Comparison of ENCODE assay signal across 19 cellular contexts in genomic region chr20:16539280-16539679, GRCh38. TPM values are rescaled to one million over a fixed set of nuclear protein-coding genes. Genes with fewer than 3 reads are reported as not detected.
A peak's percentile ranks its signal among the peaks of the same experiment; 100 is the strongest.
DNase-seq lines count a peak whose midpoint lies in the region; ATAC-seq and TF ChIP-seq lines count a peak whose summit lies in the region.
"Had no signal": no experiment of that assay in that cellular context is flagged by ENCODE, and none has a peak within 500 bp of the region (broad histone marks: within the 10 kb centered on the region; RNA-seq: fewer than 3 reads in every experiment).

No MANE protein-coding gene starts in this region.

- H3K4me3 ChIP-seq in Peyer's patch (no peak overlapping the region), mesendoderm (ENCODE audit: low read length) (no peak overlapping the region)
- H3K4me3 ChIP-seq: HAP-1 had no signal

- peak; percentile 26 for DNase-seq in EH (ENCODE audit: low read depth)
- DNase-seq in Peyer's patch = peak in 1 of 3 donors; percentile 74
- peak; percentile 36 for DNase-seq in fibroblast of peridontal ligament (ENCODE audit: extremely low read depth)
- DNase-seq in mesendoderm = peak; percentile 41
- DNase-seq in activated CD4-positive, CD25-positive, alpha-beta regulatory T cell treated with anti-CD3 and anti-CD28 coated beads, Interleukin-2, amount 50 U/mL, for 72 hours = no peak
- no peak for DNase-seq in activated CD8-positive, alpha-beta T cell treated with anti-CD3 and anti-CD28 coated beads, Interleukin-2, amount 10 ng/mL, durations not matched to agents 7 days and 5 days
- no peak for DNase-seq in KBM-7
- no peak for DNase-seq in cortex of kidney (lab: John Stamatoyannopoulos, UW)
- DNase-seq: CD8-positive, alpha-beta T cell; DMS79; MM.1S; NCI-H1092 treated with DMSO at 0.1 percent for 48 hours; NCI-H2081 treated with DMSO at 0.1 percent for 48 hours; NCI-H2227 treated with DMSO at 0.1 percent for 48 hours; NCI-H524 treated with DMSO at 0.1 percent for 48 hours had no signal

- no peak overlapping the region for H2BK15ac ChIP-seq in mesendoderm (replicated peaks; ENCODE audit: low read depth)

- no peak overlapping the region for H3K18ac ChIP-seq in mesendoderm (ENCODE audit: low read length)

- H2BK120ac ChIP-seq in mesendoderm (ENCODE audit: low read depth, low read length) = no peak overlapping the region

- H3K4ac ChIP-seq in mesendoderm (ENCODE audit: low read depth, low read length) = no peak overlapping the region

- H3K79me1 ChIP-seq in mesendoderm (ENCODE audit: low read length) = peaks cover 1% of the 10 kb centered on the region

- no peaks in the 10 kb centered on the region for H3K4me1 Mint-ChIP-seq in activated CD8-positive, alpha-beta T cell treated with anti-CD3 and anti-CD28 coated beads, Interleukin-2, amount 10 ng/mL, durations not matched to agents 7 days and 5 days (ENCODE audit: low read depth)

- no peak overlapping the region for H3K4me2 ChIP-seq in mesendoderm (ENCODE audit: low read length)
- H3K4me2 ChIP-seq: KMS-11 had no signal

- TF ChIP-seq CTCF in Peyer's patch (IDR thresholded peaks at IDR 0.05) = no peak

- TF ChIP-seq POLR2A in Peyer's patch (IDR thresholded peaks at IDR 0.05) = no peak

- no peaks in the 10 kb centered on the region for H3K4me1 ChIP-seq in Peyer's patch
- no peaks in the 10 kb centered on the region for H3K4me1 ChIP-seq in mesendoderm (ENCODE audit: control insufficient read depth, low read depth, low read length)
- H3K4me1 ChIP-seq: HAP-1 had no signal

- H3K9me3 ChIP-seq in Peyer's patch = no peaks in the 10 kb centered on the region
- H3K9me3 ChIP-seq: HAP-1 had no signal

- no peak for ATAC-seq in activated CD8-positive, alpha-beta T cell treated with anti-CD3 and anti-CD28 coated beads, Interleukin-2, amount 10 ng/mL, durations not matched to agents 7 days and 5 days
- ATAC-seq: CD8-positive, alpha-beta T cell; Panc1; Right ventricle myocardium inferior had no signal

- no peak overlapping the region for H3K27ac Mint-ChIP-seq in activated CD8-positive, alpha-beta T cell treated with anti-CD3 and anti-CD28 coated beads, Interleukin-2, amount 10 ng/mL, durations not matched to agents 7 days and 5 days
- H3K27ac Mint-ChIP-seq: CD8-positive, alpha-beta T cell had no signal

- in situ Hi-C loops in KBM-7 (cut with MboI; ENCODE audit: low pct_unique_long_range_greater_than_20kb, low sequenced_read_pairs) = no loop called here

- WGBS in mesendoderm (ENCODE audit: extremely low coverage, insufficient coverage, low lambda C conversion rate) = no CpG with 5 or more reads among the region's 4 CpGs

- no peak overlapping the region for H4K8ac ChIP-seq in mesendoderm (ENCODE audit: low read depth, low read length)

- H3K36me3 Mint-ChIP-seq in activated CD8-positive, alpha-beta T cell treated with anti-CD3 and anti-CD28 coated beads, Interleukin-2, amount 10 ng/mL, durations not matched to agents 7 days and 5 days (ENCODE audit: low read depth) = no peaks in the 10 kb centered on the region
- H3K36me3 Mint-ChIP-seq: CD8-positive, alpha-beta T cell had no signal

- CTCF ChIA-PET in activated CD8-positive, alpha-beta T cell treated with anti-CD3 and anti-CD28 coated beads, Interleukin-2, amount 10 ng/mL, durations not matched to agents 7 days and 5 days (lab: Charles Lee) = no interaction called here

- H3K4me3 Mint-ChIP-seq in activated CD8-positive, alpha-beta T cell treated with anti-CD3 and anti-CD28 coated beads, Interleukin-2, amount 10 ng/mL, durations not matched to agents 7 days and 5 days = no peak overlapping the region
- H3K4me3 Mint-ChIP-seq: CD8-positive, alpha-beta T cell had no signal

- H3K23ac ChIP-seq in mesendoderm (ENCODE audit: low read length) = no peak overlapping the region

- POLR2A ChIA-PET in activated CD8-positive, alpha-beta T cell treated with anti-CD3 and anti-CD28 coated beads, Interleukin-2, amount 10 ng/mL, durations not matched to agents 7 days and 5 days (lab: Charles Lee) = no interaction called here

- H3K27ac ChIP-seq in Peyer's patch = peak overlapping the region in 3 of 4 donors; percentile 14 to 66 (median 58)
- H3K27ac ChIP-seq in mesendoderm (ENCODE audit: low read depth, low read length) = no peak overlapping the region
- H3K27ac ChIP-seq: KMS-11 had no signal

- H4K5ac ChIP-seq in mesendoderm (ENCODE audit: low read length) = no peak overlapping the region

- H2AK5ac ChIP-seq in mesendoderm (ENCODE audit: low read length) = no peak overlapping the region

- no peak overlapping the region for H3K56ac ChIP-seq in mesendoderm (ENCODE audit: low read length)

- H3K9ac ChIP-seq in mesendoderm (ENCODE audit: low read length) = no peak overlapping the region
- H3K9ac ChIP-seq: KMS-11 had no signal

- no peaks in the 10 kb centered on the region for H3K79me2 ChIP-seq in mesendoderm (ENCODE audit: control insufficient read depth, insufficient read depth, low read length)

- no peaks in the 10 kb centered on the region for H3K27me3 Mint-ChIP-seq in activated CD8-positive, alpha-beta T cell treated with anti-CD3 and anti-CD28 coated beads, Interleukin-2, amount 10 ng/mL, durations not matched to agents 7 days and 5 days (ENCODE audit: low read depth)

- no peaks in the 10 kb centered on the region for H3K9me3 Mint-ChIP-seq in activated CD8-positive, alpha-beta T cell treated with anti-CD3 and anti-CD28 coated beads, Interleukin-2, amount 10 ng/mL, durations not matched to agents 7 days and 5 days (ENCODE audit: insufficient read depth)
- H3K9me3 Mint-ChIP-seq: CD8-positive, alpha-beta T cell had no signal

- H3K27me3 ChIP-seq in Peyer's patch = no peaks in the 10 kb centered on the region
- H3K27me3 ChIP-seq in mesendoderm (ENCODE audit: insufficient read depth, low read length, poor library complexity) = no peaks in the 10 kb centered on the region

- no peak overlapping the region for H2BK5ac ChIP-seq in mesendoderm (ENCODE audit: low read length)

- H3K36me3 ChIP-seq in Peyer's patch (no peaks in the 10 kb centered on the region), mesendoderm (ENCODE audit: control insufficient read depth, insufficient read depth, low read length) (no peaks in the 10 kb centered on the region)
- H3K36me3 ChIP-seq: HAP-1 had no signal

RNA-seq across cellular contexts. Expression of gene KIF16B, which starts 34.0 kb away (rescaled TPM):
- 100 to 1,000 TPM in 1 of 4 donors, 10 to 100 TPM in 3; 70.5 to 169 (median 80.2) TPM for total RNA-seq in Peyer's patch
- polyA plus RNA-seq in mesendoderm (2013, experiment 1 of 2) = 5.0 TPM
- 5.5 TPM for polyA plus RNA-seq in mesendoderm (2013, experiment 2 of 2)
- 1 to 10 TPM; 3.2 to 3.4 TPM for total RNA-seq in activated CD8-positive, alpha-beta T cell treated with anti-CD3 and anti-CD28 coated beads, Interleukin-2, amount 10 ng/mL, durations not matched to agents 7 days and 5 days

Comparison
In these comparisons a context has a peak if more than half of its experiments do, and no peak if none do; other contexts are left out.
1. DNase-seq: peak in EH (single experiment), fibroblast of peridontal ligament (single experiment) and mesendoderm (single experiment); none in activated CD4-positive, CD25-positive, alpha-beta regulatory T cell treated with anti-CD3 and anti-CD28 coated beads, Interleukin-2, amount 50 U/mL, for 72 hours (single experiment), activated CD8-positive, alpha-beta T cell treated with anti-CD3 and anti-CD28 coated beads, Interleukin-2, amount 10 ng/mL, durations not matched to agents 7 days and 5 days (single experiment), KBM-7 (single experiment) and cortex of kidney (single experiment).
2. RNA of gene KIF16B, which starts 34.0 kb away (total RNA-seq): 70.5 to 169 TPM in Peyer's patch; 3.2 to 3.4 TPM in activated CD8-positive, alpha-beta T cell treated with anti-CD3 and anti-CD28 coated beads, Interleukin-2, amount 10 ng/mL, durations not matched to agents 7 days and 5 days; every median in the first group is over 10 times any median in the second.